ENCODE assay signal across 12 cellular contexts in genomic region chr19:2260341-2260751, GRCh38. TPM values are rescaled to one million over a fixed set of nuclear protein-coding genes. Genes with fewer than 3 reads are reported as not detected.
DNase-seq lines count a peak whose midpoint lies in the region; ATAC-seq, FAIRE-seq and TF ChIP-seq lines count a peak whose summit lies in the region.
"Had no signal": no experiment of that assay in that cellular context is flagged by ENCODE, and none has a peak within 500 bp of the region (broad histone marks: within the 10 kb centered on the region; RNA-seq: fewer than 3 reads in every experiment).

No MANE protein-coding gene starts in this region.

- TF ChIP-seq CTCF in GM12864 (IDR thresholded peaks at IDR 0.05; ENCODE audit: low read depth, low read length, missing control alignments), result no peak
- no peak for TF ChIP-seq CTCF in K562 (IDR thresholded peaks at IDR 0.05 in 2 of 3, conservative IDR thresholded peaks at IDR 0.05 in 1 of 3; ENCODE audit: insufficient read depth in 2 of 3, low read depth in 1 of 3, low read length in 3 of 3)
- TF ChIP-seq CTCF in neural crest cell (conservative IDR thresholded peaks at IDR 0.05), result no peak

- in situ Hi-C loops in K562 (cut with MboI), result no loop called here

- H3K36me3 ChIP-seq in K562 (ENCODE audit: control insufficient read depth, insufficient read depth, low read length), result no peaks in the 10 kb centered on the region
- H3K36me3 ChIP-seq: cardiac muscle cell, left lung had no signal

- no peaks in the 10 kb centered on the region for H3K36me3 Mint-ChIP-seq in neural crest cell (ENCODE audit: low read depth)

- peak overlapping the region; percentile 1 for H3K4me3 Mint-ChIP-seq in neural crest cell

- H4K20me1 ChIP-seq in K562 (replicated peaks; ENCODE audit: control insufficient read depth, insufficient read depth, low read length), result no peaks in the 10 kb centered on the region

- H3K27me3 ChIP-seq in K562 (ENCODE audit: control insufficient read depth in 2 of 2, insufficient read depth in 2 of 2, low read length in 2 of 2), result no peaks in the 10 kb centered on the region
- H3K27me3 ChIP-seq: cardiac muscle cell, testis had no signal

- H3K4me3 ChIP-seq in GM12864 (ENCODE audit: low read depth, low read length), result no peak overlapping the region
- H3K4me3 ChIP-seq in K562, result no peak overlapping the region
- H3K4me3 ChIP-seq: cardiac muscle cell, left lung, testis had no signal

- H3K4me1 ChIP-seq in K562 (replicated peaks in 1 of 2; ENCODE audit: control insufficient read depth in 2 of 2, insufficient read depth in 2 of 2, low read length in 2 of 2), result peaks cover 14 to 51% of the 10 kb centered on the region in 2 experiments; a peak in 4 of 5 replicates
- H3K4me1 ChIP-seq: parathyroid adenoma, testis had no signal

- no peaks in the 10 kb centered on the region for H3K4me1 Mint-ChIP-seq in neural crest cell

- H3K79me2 ChIP-seq in K562 (ENCODE audit: control insufficient read depth, insufficient read depth, low read length), result no peaks in the 10 kb centered on the region
- H3K79me2 ChIP-seq: parathyroid adenoma had no signal

- no peak overlapping the region; a peak in 1 of 4 replicates for H3K9ac ChIP-seq in K562 (ENCODE audit: insufficient read depth in 1 of 2, low read depth in 2 of 2, low read length in 2 of 2)
- H3K9ac ChIP-seq: parathyroid adenoma had no signal

- no peak for FAIRE-seq in K562 (lab: Jason Lieb, UNC)

- TF ChIP-seq EP300 in K562 (IDR thresholded peaks at IDR 0.05; ENCODE audit: low read length), result no peak

- H3K27ac ChIP-seq in K562 (ENCODE audit: extremely low read depth, low read depth, low read length), result 0 out of 3 replicates have a peak overlapping the region, but pooled peaks have one; percentile 38
- H3K27ac ChIP-seq: cardiac muscle cell, left lung, parathyroid adenoma, testis had no signal

- ATAC-seq in K562 (no peak), left cardiac atrium (no peak)
- ATAC-seq: left lung had no signal

- CTCF ChIA-PET in K562 (lab: Yijun Ruan, JAX; ENCODE audit: low intra/inter-chr PET ratio), result no interaction called here

- no TSS peak for BruUV-seq in K562 (replicated peaks; lab: Mats Ljungman, UMichigan)

- H2AFZ ChIP-seq in K562 (ENCODE audit: low read depth, low read length), result peak overlapping the region; percentile 78; the same call in 1 of the 2 replicates
- H2AFZ ChIP-seq: parathyroid adenoma had no signal

- DNase-seq in GM12864 (ENCODE audit: low read depth) (peak; percentile 47), NCI-H2029 (lab: John Stamatoyannopoulos, UW) (peak; percentile 69), K562 (ENCODE audit: extremely low read depth in 1 of 4, low spot score in 3 of 4) (no peak), neural crest cell (ENCODE audit: low read depth, low spot score) (no peak), left cardiac atrium (no peak), NCI-H1048 (lab: John Stamatoyannopoulos, UW) (no peak), NCI-H1694 (lab: John Stamatoyannopoulos, UW) (no peak)
- DNase-seq: DMS79 treated with DMSO at 0.1 percent for 48 hours, left lung, testis had no signal

- no peak overlapping the region for H3K27ac Mint-ChIP-seq in neural crest cell (ENCODE audit: unreplicated experiment)

- H3K9me3 Mint-ChIP-seq in neural crest cell, result no peaks in the 10 kb centered on the region

- WGBS in K562 (ENCODE audit: insufficient coverage, low coverage, missing lambda C conversion rate), result 57% methylated on average over 10 of the region's 10 CpGs

- no peaks in the 10 kb centered on the region for H3K9me3 ChIP-seq in K562 (replicated peaks; ENCODE audit: control insufficient read depth, insufficient read depth, low read depth, low read length)
- H3K9me3 ChIP-seq: left lung, testis had no signal

- no peak for TF ChIP-seq RAD21 in K562 (CRISPR knock-in tag; conservative IDR thresholded peaks at IDR 0.05 in 1 of 2, IDR thresholded peaks at IDR 0.05 in 1 of 2)

- H3K4me2 ChIP-seq in K562 (ENCODE audit: insufficient read depth, low read length), result no peak overlapping the region; the same call in 1 of the 2 replicates

- no peak for TF ChIP-seq POLR2A in K562 (conservative IDR thresholded peaks at IDR 0.05)

- no peaks in the 10 kb centered on the region for H3K27me3 Mint-ChIP-seq in neural crest cell (ENCODE audit: low read depth)

- POLR2A ChIA-PET in K562 (lab: Yijun Ruan, JAX), result interaction anchor here (0.6 to 6.7 kb wide), 4 partner anchors 9 to 282 kb away, joined by 3 to 52 read pairs (median 20); partner anchors contain the start of gene AMH

- intact Hi-C loops in K562 (cut with micrococcal nuclease), result loop anchor here (10.0 kb wide), 1 partner anchor 96 kb away; the partner anchor contains the start of gene DOT1L
- intact Hi-C loops in left cardiac atrium (cut with DNase I), result no loop called here

- no peaks in the 10 kb centered on the region for H3K9me1 ChIP-seq in K562 (ENCODE audit: control insufficient read depth, insufficient read depth, low read length)

RNA-seq across cellular contexts. Expression of gene JSRP1, which starts 4.1 kb away (rescaled TPM):
- 1.7 TPM in 1 of 2 replicates, not detected in the other for total RNA-seq in K562 (2011; cell fraction: chromatin; rRNA removed; ENCODE audit: low replicate concordance)
- 0.92 TPM in 1 of 2 replicates, not detected in the other for total RNA-seq in K562 (2011; cell fraction: nucleolus; rRNA removed)
- 2.7 TPM in 1 of 2 replicates, not detected in the other for total RNA-seq in K562 (2011; cell fraction: nucleoplasm; rRNA removed)
- total RNA-seq in K562 (2014; rRNA removed) (0.29 TPM in 1 of 2 replicates, not detected in the other), K562 (2014; rRNA removed; fragmentation: Illumina TruSeq; extraction: Trizol) (0.40 and 0.45 TPM in 2 replicates), K562 (2015; rRNA removed; fragmentation: Illumina TruSeq; extraction: Trizol) (0.51 and 0.57 TPM in 2 replicates), K562 (2021) (0.58 and 0.78 TPM in 2 replicates), neural crest cell (0.40 and 0.71 TPM in 2 replicates), left cardiac atrium (under 1 TPM in 1 of 2 donors, not detected in 1; 0.27 TPM)
- polyA plus RNA-seq in K562 (2011; rRNA removed) (not detected in 2 replicates), K562 (2014; fragmentation: Illumina TruSeq; extraction: Trizol) (not detected in 2 replicates), K562 (2014; fragmentation: Nextera tagmentation; extraction: Ambion mirVana) (under 1 TPM in 1 of 2 experiments, not detected in 1; 0.08 TPM), K562 (2014; rRNA removed) (1.2 and 2.1 TPM in 2 replicates)
- 0.09 TPM in 1 of 2 replicates, not detected in the other for polyA plus RNA-seq in K562 (2011; cell fraction: cytosol; rRNA removed)
- polyA plus RNA-seq in K562 (2011; cell fraction: nucleus; rRNA removed), result 0.58 TPM in 1 of 2 replicates, not detected in the other
- 2.3 and 2.7 TPM in 2 replicates for polyA plus RNA-seq in K562 (2012)
- 0.63 TPM in 1 of 2 replicates, not detected in the other for polyA minus RNA-seq in K562 (2011; rRNA and poly(A)+ RNA removed)
- not detected in 2 replicates for polyA minus RNA-seq in K562 (2011; cell fraction: cytosol; rRNA and poly(A)+ RNA removed)
- 1.00 TPM in 1 of 2 replicates, not detected in the other for polyA minus RNA-seq in K562 (2011; cell fraction: nucleus; rRNA and poly(A)+ RNA removed)

RNA-seq across cellular contexts. Expression of gene AMH, which starts 11.2 kb away (rescaled TPM):
- total RNA-seq in K562 (2011; cell fraction: chromatin; rRNA removed; ENCODE audit: low replicate concordance), result 14.5 and 62.7 TPM in 2 replicates
- 48.8 and 60.2 TPM in 2 replicates for total RNA-seq in K562 (2011; cell fraction: nucleolus; rRNA removed)
- total RNA-seq in K562 (2011; cell fraction: nucleoplasm; rRNA removed), result 25.7 and 35.6 TPM in 2 replicates
- 9.4 and 10.7 TPM in 2 replicates for total RNA-seq in K562 (2014; rRNA removed)
- 0.13 and 0.29 TPM in 2 replicates for total RNA-seq in K562 (2014; rRNA removed; fragmentation: Illumina TruSeq; extraction: Trizol)
- total RNA-seq in K562 (2015; rRNA removed; fragmentation: Illumina TruSeq; extraction: Trizol), result 2.6 and 3.5 TPM in 2 replicates
- total RNA-seq in K562 (2021), result 22.2 and 27.4 TPM in 2 replicates
- 1.7 and 3.6 TPM in 2 replicates for polyA plus RNA-seq in K562 (2011; rRNA removed)
- 2.2 and 9.1 TPM in 2 replicates for polyA plus RNA-seq in K562 (2011; cell fraction: cytosol; rRNA removed)
- polyA plus RNA-seq in K562 (2011; cell fraction: nucleus; rRNA removed), result 52.0 and 130 TPM in 2 replicates
- polyA plus RNA-seq in K562 (2012), result 14.9 and 33.7 TPM in 2 replicates
- 1.5 and 4.0 TPM in 2 replicates for polyA plus RNA-seq in K562 (2014; fragmentation: Illumina TruSeq; extraction: Trizol)
- not detected for polyA plus RNA-seq in K562 (2014; fragmentation: Nextera tagmentation; extraction: Ambion mirVana)
- polyA plus RNA-seq in K562 (2014; rRNA removed), result 19.2 and 23.6 TPM in 2 replicates
- polyA minus RNA-seq in K562 (2011; rRNA and poly(A)+ RNA removed), result 0.09 and 0.18 TPM in 2 replicates
- polyA minus RNA-seq in K562 (2011; cell fraction: cytosol; rRNA and poly(A)+ RNA removed), result 2.0 and 3.7 TPM in 2 replicates
- polyA minus RNA-seq in K562 (2011; cell fraction: nucleus; rRNA and poly(A)+ RNA removed), result 5.4 and 8.2 TPM in 2 replicates
- 71.6 and 79.1 TPM in 2 replicates for total RNA-seq in neural crest cell
- total RNA-seq in left cardiac atrium, result 1 to 10 TPM in 1 of 2 donors, under 1 TPM in 1; 0.80 to 1.6 TPM

RNA-seq across cellular contexts. Expression of gene PEAK3, which starts 21.6 kb away (rescaled TPM):
- total RNA-seq in K562 (2011; cell fraction: chromatin; rRNA removed; ENCODE audit: low replicate concordance), result 0.49 TPM in 1 of 2 replicates, not detected in the other
- 0.17 TPM in 1 of 2 replicates, not detected in the other for total RNA-seq in K562 (2011; cell fraction: nucleolus; rRNA removed)
- total RNA-seq in K562 (2011; cell fraction: nucleoplasm; rRNA removed), result not detected in 2 replicates
- total RNA-seq in K562 (2014; rRNA removed) (0.16 TPM in 1 of 2 replicates, not detected in the other), K562 (2014; rRNA removed; fragmentation: Illumina TruSeq; extraction: Trizol) (not detected in 2 replicates), K562 (2015; rRNA removed; fragmentation: Illumina TruSeq; extraction: Trizol) (not detected in 2 replicates), K562 (2021) (0.13 and 0.40 TPM in 2 replicates), neural crest cell (not detected in 2 replicates), left cardiac atrium (1 to 10 TPM; 1.0 to 2.3 TPM)
- polyA plus RNA-seq in K562 (2011; rRNA removed) (0.03 TPM in 1 of 2 replicates, not detected in the other), K562 (2014; fragmentation: Illumina TruSeq; extraction: Trizol) (0.06 TPM in 1 of 2 replicates, not detected in the other), K562 (2014; fragmentation: Nextera tagmentation; extraction: Ambion mirVana) (not detected), K562 (2014; rRNA removed) (0.07 TPM in 1 of 2 replicates, not detected in the other)
- polyA plus RNA-seq in K562 (2011; cell fraction: cytosol; rRNA removed), result not detected in 2 replicates
- polyA plus RNA-seq in K562 (2011; cell fraction: nucleus; rRNA removed), result 0.10 TPM in 1 of 2 replicates, not detected in the other
- 0.27 and 0.66 TPM in 2 replicates for polyA plus RNA-seq in K562 (2012)
- polyA minus RNA-seq in K562 (2011; rRNA and poly(A)+ RNA removed), result not detected in 2 replicates
- not detected in 2 replicates for polyA minus RNA-seq in K562 (2011; cell fraction: cytosol; rRNA and poly(A)+ RNA removed)
- 0.11 and 0.13 TPM in 2 replicates for polyA minus RNA-seq in K562 (2011; cell fraction: nucleus; rRNA and poly(A)+ RNA removed)

RNA-seq across cellular contexts. Expression of gene SF3A2, which starts 23.7 kb away (rescaled TPM):
- total RNA-seq in K562 (2011; cell fraction: chromatin; rRNA removed; ENCODE audit: low replicate concordance), result 112 and 366 TPM in 2 replicates
- 303 and 373 TPM in 2 replicates for total RNA-seq in K562 (2011; cell fraction: nucleolus; rRNA removed)
- total RNA-seq in K562 (2011; cell fraction: nucleoplasm; rRNA removed), result 182 TPM in 2 replicates
- total RNA-seq in K562 (2014; rRNA removed) (50.3 and 111 TPM in 2 replicates), K562 (2014; rRNA removed; fragmentation: Illumina TruSeq; extraction: Trizol) (4.5 and 5.8 TPM in 2 replicates), K562 (2015; rRNA removed; fragmentation: Illumina TruSeq; extraction: Trizol) (22.8 and 30.6 TPM in 2 replicates), K562 (2021) (181 and 194 TPM in 2 replicates), neural crest cell (186 and 189 TPM in 2 replicates), left cardiac atrium (10 to 100 TPM; 28.8 to 34.4 TPM)
- polyA plus RNA-seq in K562 (2011; rRNA removed) (7.9 and 21.0 TPM in 2 replicates), K562 (2014; fragmentation: Illumina TruSeq; extraction: Trizol) (44.6 and 119 TPM in 2 replicates), K562 (2014; fragmentation: Nextera tagmentation; extraction: Ambion mirVana) (under 1 TPM; 0.17 to 0.35 TPM), K562 (2014; rRNA removed) (45.9 and 46.7 TPM in 2 replicates)
- polyA plus RNA-seq in K562 (2011; cell fraction: cytosol; rRNA removed), result 11.3 and 12.6 TPM in 2 replicates
- polyA plus RNA-seq in K562 (2011; cell fraction: nucleus; rRNA removed), result 164 and 237 TPM in 2 replicates
- 142 and 173 TPM in 2 replicates for polyA plus RNA-seq in K562 (2012)
- polyA minus RNA-seq in K562 (2011; rRNA and poly(A)+ RNA removed), result 8.5 and 10.2 TPM in 2 replicates
- polyA minus RNA-seq in K562 (2011; cell fraction: cytosol; rRNA and poly(A)+ RNA removed), result 49.6 and 76.1 TPM in 2 replicates
- polyA minus RNA-seq in K562 (2011; cell fraction: nucleus; rRNA and poly(A)+ RNA removed), result 127 and 137 TPM in 2 replicates

RNA-seq across cellular contexts. Expression of gene PLEKHJ1, which starts 24.2 kb away (rescaled TPM):
- 32.2 and 114 TPM in 2 replicates for total RNA-seq in K562 (2011; cell fraction: chromatin; rRNA removed; ENCODE audit: low replicate concordance)
- 171 and 174 TPM in 2 replicates for total RNA-seq in K562 (2011; cell fraction: nucleolus; rRNA removed)
- 85.7 and 89.1 TPM in 2 replicates for total RNA-seq in K562 (2011; cell fraction: nucleoplasm; rRNA removed)
- total RNA-seq in K562 (2014; rRNA removed) (176 and 229 TPM in 2 replicates), K562 (2014; rRNA removed; fragmentation: Illumina TruSeq; extraction: Trizol) (55.6 and 55.7 TPM in 2 replicates), K562 (2015; rRNA removed; fragmentation: Illumina TruSeq; extraction: Trizol) (63.9 and 65.6 TPM in 2 replicates), K562 (2021) (127 and 140 TPM in 2 replicates), neural crest cell (132 and 137 TPM in 2 replicates), left cardiac atrium (10 to 100 TPM; 45.2 to 45.7 TPM)
- polyA plus RNA-seq in K562 (2011; rRNA removed) (65.9 and 80.2 TPM in 2 replicates), K562 (2014; fragmentation: Illumina TruSeq; extraction: Trizol) (45.9 and 72.0 TPM in 2 replicates), K562 (2014; fragmentation: Nextera tagmentation; extraction: Ambion mirVana) (1 to 10 TPM; 1.5 to 6.8 TPM), K562 (2014; rRNA removed) (188 and 193 TPM in 2 replicates)
- polyA plus RNA-seq in K562 (2011; cell fraction: cytosol; rRNA removed), result 131 and 202 TPM in 2 replicates
- polyA plus RNA-seq in K562 (2011; cell fraction: nucleus; rRNA removed), result 161 and 204 TPM in 2 replicates
- polyA plus RNA-seq in K562 (2012), result 127 and 153 TPM in 2 replicates
- polyA minus RNA-seq in K562 (2011; rRNA and poly(A)+ RNA removed), result 12.0 and 14.7 TPM in 2 replicates
- polyA minus RNA-seq in K562 (2011; cell fraction: cytosol; rRNA and poly(A)+ RNA removed), result 24.0 and 24.1 TPM in 2 replicates
- 31.9 and 32.4 TPM in 2 replicates for polyA minus RNA-seq in K562 (2011; cell fraction: nucleus; rRNA and poly(A)+ RNA removed)

Comparison
In these comparisons a context has a peak if more than half of its experiments do, and no peak if none do; other contexts are left out.
1. DNase-seq: peak in GM12864 (single experiment) and NCI-H2029 (single experiment); none in K562 (0 of 4), neural crest cell (single experiment), left cardiac atrium (single experiment), NCI-H1048 (single experiment) and NCI-H1694 (single experiment).